ENCODE assay signal across 16 cellular contexts in the genomic region with DNA sequence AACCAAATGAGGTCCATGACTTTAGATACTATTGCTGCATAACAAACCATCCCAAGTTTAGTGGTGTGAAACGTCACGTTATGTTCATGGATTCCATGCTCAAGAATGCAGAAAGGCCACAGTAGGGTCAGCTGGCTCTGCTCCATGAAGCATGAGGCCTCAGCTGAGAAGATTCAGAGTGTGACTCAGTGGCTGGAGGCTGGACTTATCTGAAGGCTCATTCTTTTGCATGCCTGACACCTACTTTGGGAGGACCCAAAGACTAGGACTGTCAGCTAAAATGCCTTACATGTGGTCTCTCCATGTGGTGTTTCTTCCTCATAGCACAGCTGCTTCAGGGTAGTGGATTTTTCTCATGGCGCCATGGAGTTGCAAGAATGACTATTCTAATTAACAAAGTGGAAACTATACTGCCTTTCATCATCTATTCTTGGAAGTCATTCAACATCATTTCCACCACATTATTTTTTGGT. TPM values are rescaled to one million over a fixed set of nuclear protein-coding genes. Genes with fewer than 3 reads are reported as not detected.
DNase-seq lines count a peak whose midpoint lies in the region; ATAC-seq, FAIRE-seq and TF ChIP-seq lines count a peak whose summit lies in the region.
"Had no signal": no experiment of that assay in that cellular context is flagged by ENCODE, and none has a peak within 500 bp of the region (broad histone marks: within the 10 kb centered on the region; RNA-seq: fewer than 3 reads in every experiment).

No MANE protein-coding gene starts in this region.

- H3K36me3 Mint-ChIP-seq in activated CD4-positive, alpha-beta T cell treated with anti-CD3 and anti-CD28 coated beads for 36 hours (ENCODE audit: low read depth), result no peaks in the 10 kb centered on the region
- H3K36me3 Mint-ChIP-seq: naive B cell had no signal

- BruUV-seq in mammary epithelial cell (replicated peaks; lab: Mats Ljungman, UMichigan), result no TSS peak

- in situ Hi-C loops in ACHN (cut with HindIII; ENCODE audit: low pct_ligation_motif_present, low pct_unique_long_range_greater_than_20kb, low sequenced_read_pairs), result no loop called here
- in situ Hi-C loops in mammary epithelial cell (cut with MboI; ENCODE audit: low sequenced_read_pairs in 2 of 2), result no loop called here

- H3K4me3 Mint-ChIP-seq in activated CD4-positive, alpha-beta T cell treated with anti-CD3 and anti-CD28 coated beads for 36 hours, result no peak overlapping the region
- H3K4me3 Mint-ChIP-seq: activated naive CD8-positive, alpha-beta T cell treated with anti-CD3 and anti-CD28 coated beads, Interleukin-2, amount 50 U/mL, for 24 hours; naive B cell had no signal

- H3K9me3 ChIP-seq in mammary epithelial cell (replicated peaks; ENCODE audit: insufficient read depth, low read length) (no peaks in the 10 kb centered on the region), kidney (ENCODE audit: control insufficient read depth in 1 of 2, low read length in 2 of 2) (peaks cover 0 to 9% of the 10 kb centered on the region in 2 donors)
- H3K9me3 ChIP-seq: testis had no signal

- H3K27ac ChIP-seq in mammary epithelial cell (ENCODE audit: insufficient read depth, low read depth, low read length) (no peak overlapping the region), kidney (ENCODE audit: low read depth in 2 of 2, low read length in 2 of 2) (no peak overlapping the region)
- H3K27ac ChIP-seq: testis had no signal

- H3K4me1 ChIP-seq in mammary epithelial cell (ENCODE audit: insufficient read depth, low read length) (no peaks in the 10 kb centered on the region), kidney (ENCODE audit: control insufficient read depth in 1 of 2, insufficient read depth in 1 of 2, low read depth in 1 of 2, low read length in 2 of 2) (peaks cover 0 to 8% of the 10 kb centered on the region in 2 donors)
- H3K4me1 ChIP-seq: testis had no signal

- no peak overlapping the region for H3K4me2 ChIP-seq in mammary epithelial cell (ENCODE audit: insufficient read depth, low read depth, low read length)

- ATAC-seq in GM18868 (IDR thresholded peaks at IDR 0.05; ENCODE audit: unreplicated experiment) (no peak), GM21619 (IDR thresholded peaks at IDR 0.05; ENCODE audit: unreplicated experiment) (no peak)
- no peak for ATAC-seq in activated CD4-positive, alpha-beta T cell treated with anti-CD3 and anti-CD28 coated beads for 36 hours
- ATAC-seq: activated naive CD8-positive, alpha-beta T cell treated with anti-CD3 and anti-CD28 coated beads, Interleukin-2, amount 50 U/mL, for 24 hours had no signal

- no peak overlapping the region for H2AFZ ChIP-seq in mammary epithelial cell (ENCODE audit: low read depth, low read length)

- H3K36me3 ChIP-seq in mammary epithelial cell (ENCODE audit: insufficient read depth, low read length), result no peaks in the 10 kb centered on the region
- no peaks in the 10 kb centered on the region for H3K36me3 ChIP-seq in kidney (ENCODE audit: control insufficient read depth in 1 of 2, insufficient read depth in 2 of 2, low read length in 2 of 2)

- intact Hi-C loops in mammary epithelial cell (cut with micrococcal nuclease) (no loop called here), kidney (cut with DNase I) (no loop called here)
- intact Hi-C loops in activated CD4-positive, alpha-beta T cell treated with anti-CD3 and anti-CD28 coated beads for 36 hours (cut with DNase I, micrococcal nuclease), result no loop called here

- H3K4me3 ChIP-seq in mammary epithelial cell (replicated peaks in 1 of 3; ENCODE audit: insufficient read depth in 1 of 3, low read depth in 2 of 3, low read length in 3 of 3), result no peak overlapping the region
- H3K4me3 ChIP-seq in kidney (ENCODE audit: low read length in 2 of 2), result no peak overlapping the region
- H3K4me3 ChIP-seq: testis had no signal

- peaks cover 8% of the 10 kb centered on the region for H3K9me3 Mint-ChIP-seq in activated CD4-positive, alpha-beta T cell treated with anti-CD3 and anti-CD28 coated beads for 36 hours (ENCODE audit: low read depth)

- no peak overlapping the region for H3K9ac ChIP-seq in mammary epithelial cell (ENCODE audit: insufficient read depth, low read length)
- no peak overlapping the region for H3K9ac ChIP-seq in kidney (ENCODE audit: low read length in 2 of 2)

- dilution Hi-C loops in mammary epithelial cell (cut with HindIII; ENCODE audit: low sequenced_read_pairs), result no loop called here

- peaks cover 14% of the 10 kb centered on the region for H3K27me3 Mint-ChIP-seq in activated CD4-positive, alpha-beta T cell treated with anti-CD3 and anti-CD28 coated beads for 36 hours

- H3K27ac Mint-ChIP-seq in activated CD4-positive, alpha-beta T cell treated with anti-CD3 and anti-CD28 coated beads for 36 hours, result no peak overlapping the region
- H3K27ac Mint-ChIP-seq: activated naive CD8-positive, alpha-beta T cell treated with anti-CD3 and anti-CD28 coated beads, Interleukin-2, amount 50 U/mL, for 24 hours; naive B cell had no signal

- H3K79me2 ChIP-seq in mammary epithelial cell (ENCODE audit: insufficient read depth, low read length), result no peaks in the 10 kb centered on the region

- peak; percentile 97 for DNase-seq in ACHN
- peak; percentile 88 for DNase-seq in HS-5 (ENCODE audit: low read depth)
- DNase-seq in mammary epithelial cell, result peak; percentile 56
- peak; percentile 79 for DNase-seq in kidney
- no peak for DNase-seq in activated CD4-positive, alpha-beta T cell treated with anti-CD3 and anti-CD28 coated beads for 36 hours
- no peak for DNase-seq in NOMO-1 treated with dmso at 0.1 percent for 144 hours (lab: John Stamatoyannopoulos, UW; ENCODE audit: unreplicated experiment)
- DNase-seq: activated CD8-positive, alpha-beta memory T cell treated with anti-CD3 and anti-CD28 coated beads, Interleukin-2, amount 50 U/mL, for 4 hours; activated naive CD8-positive, alpha-beta T cell treated with anti-CD3 and anti-CD28 coated beads, Interleukin-2, amount 50 U/mL, for 24 hours; naive B cell; NCI-H1048; NCI-H510A; RPMI8226; testis had no signal

- no peaks in the 10 kb centered on the region for H4K20me1 ChIP-seq in mammary epithelial cell (ENCODE audit: insufficient read depth, low read length)

- no peaks in the 10 kb centered on the region for H3K4me1 Mint-ChIP-seq in activated CD4-positive, alpha-beta T cell treated with anti-CD3 and anti-CD28 coated beads for 36 hours
- H3K4me1 Mint-ChIP-seq: activated naive CD8-positive, alpha-beta T cell treated with anti-CD3 and anti-CD28 coated beads, Interleukin-2, amount 50 U/mL, for 24 hours; naive B cell had no signal

- POLR2A ChIA-PET in activated CD4-positive, alpha-beta T cell treated with anti-CD3 and anti-CD28 coated beads for 36 hours (lab: Charles Lee), result no interaction called here

- 67% methylated on average over 3 of the region's 3 CpGs for WGBS in mammary epithelial cell (ENCODE audit: low coverage, missing lambda C conversion rate)

- TF ChIP-seq CTCF in mammary epithelial cell (conservative IDR thresholded peaks at IDR 0.05 in 1 of 2, IDR thresholded peaks at IDR 0.05 in 1 of 2; ENCODE audit: extremely low read depth in 1 of 2, insufficient read depth in 1 of 2, low read depth in 1 of 2, low read length in 2 of 2) (no peak), kidney (IDR thresholded peaks at IDR 0.05; ENCODE audit: borderline replicate concordance, extremely low read depth, insufficient read depth) (no peak)

- H3K27me3 ChIP-seq in mammary epithelial cell (ENCODE audit: insufficient read depth, low read length), result peaks cover 8% of the 10 kb centered on the region
- H3K27me3 ChIP-seq: testis had no signal

- no peak for FAIRE-seq in kidney (lab: Jason Lieb, UNC)
- FAIRE-seq: TTC549 had no signal

- CTCF ChIA-PET in mammary epithelial cell (lab: Charles Lee; ENCODE audit: low non-redundant PET), result no interaction called here
- CTCF ChIA-PET in activated CD4-positive, alpha-beta T cell treated with anti-CD3 and anti-CD28 coated beads for 36 hours (lab: Charles Lee), result no interaction called here

RNA-seq across cellular contexts. Expression of a gene that starts 11.5 kb away (rescaled TPM):
- total RNA-seq in mammary epithelial cell, result 1 to 10 TPM; 4.8 to 7.7 TPM
- polyA plus RNA-seq in mammary epithelial cell, result 2.2 TPM
- 1.2 TPM for polyA minus RNA-seq in mammary epithelial cell
- 21.8 TPM for total RNA-seq in kidney
- 6.9 TPM for polyA plus RNA-seq in kidney (ENCODE audit: insufficient read depth, low read depth, low replicate concordance)
- under 1 TPM; 0.14 to 0.16 TPM for total RNA-seq in activated CD4-positive, alpha-beta T cell treated with anti-CD3 and anti-CD28 coated beads for 36 hours

Comparison
In these comparisons a context has a peak if more than half of its experiments do, and no peak if none do; other contexts are left out.
1. DNase-seq: peak in ACHN (single experiment), HS-5 (single experiment), mammary epithelial cell (single experiment) and kidney (single experiment); none in activated CD4-positive, alpha-beta T cell treated with anti-CD3 and anti-CD28 coated beads for 36 hours (single experiment) and NOMO-1 treated with dmso at 0.1 percent for 144 hours (single experiment).
2. RNA of a gene that starts 11.5 kb away (total RNA-seq): 21.8 TPM in kidney (single experiment) and 4.8 to 7.7 TPM in mammary epithelial cell; 0.14 to 0.16 TPM in activated CD4-positive, alpha-beta T cell treated with anti-CD3 and anti-CD28 coated beads for 36 hours; every median in the first group is over 4 times any median in the second.